8 cellular contexts compared by ENCODE assay signal in genomic region chr10:109668703-109669102, GRCh38.
"Had no signal": no experiment of that assay in that cellular context is flagged by ENCODE, and none has a peak within 500 bp of the region (broad histone marks: within the 10 kb centered on the region; RNA-seq: fewer than 3 reads in every experiment).

No MANE protein-coding gene starts in this region.

- FAIRE-seq: G401.6, GM12878, GM12891, GM12892, GM18507, GM19239 had no signal

- ATAC-seq: GM12878 had no signal

- H3K4me3 ChIP-seq: GM12878 had no signal

- DNase-seq: GDM1, GF-D8 had no signal
